In the genomic region with DNA sequence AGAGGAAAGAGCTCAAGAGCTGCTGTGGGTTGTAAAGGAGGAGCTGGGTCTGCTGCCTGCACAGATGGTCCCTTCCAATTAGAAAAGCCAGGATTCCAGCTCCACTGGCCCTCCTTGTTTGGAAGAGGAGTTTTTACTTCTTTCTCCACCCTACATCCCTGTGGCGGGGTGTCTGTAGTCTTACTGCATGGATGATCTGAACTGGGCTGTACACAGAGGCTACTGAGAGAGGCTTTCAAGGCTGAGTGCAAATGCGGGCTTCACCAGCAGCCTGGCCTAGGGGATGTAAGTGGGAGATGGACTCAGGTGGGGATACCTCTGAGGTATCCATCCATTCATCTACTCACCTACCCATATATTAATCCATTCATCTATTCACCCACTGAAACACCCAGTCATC, we compare ENCODE assay signal across 18 cellular contexts. TPM values are rescaled to one million over a fixed set of nuclear protein-coding genes. Genes with fewer than 3 reads are reported as not detected.
"Had no signal": no experiment of that assay in that cellular context is flagged by ENCODE, and none has a peak within 500 bp of the region (broad histone marks: within the 10 kb centered on the region; RNA-seq: fewer than 3 reads in every experiment).

No MANE protein-coding gene starts in this region.

- DNase-seq: dermis blood vessel endothelial cell; erythroblast; heart left ventricle; hippocampal formation; kidney glomerular epithelial cell; mammary epithelial cell; mucosa of descending colon; naive thymus-derived CD8-positive, alpha-beta T cell; nucleus accumbens; right lobe of liver; stimulated activated CD4-positive, alpha-beta T cell treated with anti-CD3 and anti-CD28 coated beads, Interleukin-2, amount 100 ng/mL, for 48 hours; stimulated activated naive CD4-positive, alpha-beta T cell treated with Interleukin-2 at 50 U/mL for 16 hours; trophoblast cell had no signal

- H3K36me3 Mint-ChIP-seq: naive thymus-derived CD8-positive, alpha-beta T cell had no signal

- H3K36me3 ChIP-seq: heart left ventricle, pancreas, right lobe of liver had no signal

- H3K4me1 Mint-ChIP-seq: central memory CD8-positive, alpha-beta T cell had no signal

- H3K4me3 Mint-ChIP-seq: central memory CD8-positive, alpha-beta T cell; naive thymus-derived CD8-positive, alpha-beta T cell; neural crest cell had no signal

- H3K9me3 ChIP-seq: heart left ventricle, mucosa of descending colon, pancreas, right lobe of liver had no signal

- H3K4me1 ChIP-seq: pancreas had no signal

- H3K4me3 ChIP-seq: heart left ventricle, mucosa of descending colon, pancreas, right lobe of liver had no signal

- FAIRE-seq: endothelial cell of umbilical vein, frontal cortex, pancreas had no signal

- ATAC-seq: heart left ventricle; mucosa of descending colon; naive thymus-derived CD8-positive, alpha-beta T cell; pancreas; right lobe of liver had no signal

- H3K27ac ChIP-seq: heart left ventricle, pancreas, right lobe of liver had no signal

- H3K9me3 Mint-ChIP-seq: central memory CD8-positive, alpha-beta T cell; naive thymus-derived CD8-positive, alpha-beta T cell; neural crest cell had no signal

RNA-seq across cellular contexts. Expression of a gene that starts 7.1 kb away (rescaled TPM):
- total RNA-seq: naive thymus-derived CD8-positive, alpha-beta T cell had no signal
- polyA plus RNA-seq: mammary epithelial cell; naive thymus-derived CD8-positive, alpha-beta T cell had no signal
